15 cellular contexts compared by ENCODE assay signal in the genomic region with DNA sequence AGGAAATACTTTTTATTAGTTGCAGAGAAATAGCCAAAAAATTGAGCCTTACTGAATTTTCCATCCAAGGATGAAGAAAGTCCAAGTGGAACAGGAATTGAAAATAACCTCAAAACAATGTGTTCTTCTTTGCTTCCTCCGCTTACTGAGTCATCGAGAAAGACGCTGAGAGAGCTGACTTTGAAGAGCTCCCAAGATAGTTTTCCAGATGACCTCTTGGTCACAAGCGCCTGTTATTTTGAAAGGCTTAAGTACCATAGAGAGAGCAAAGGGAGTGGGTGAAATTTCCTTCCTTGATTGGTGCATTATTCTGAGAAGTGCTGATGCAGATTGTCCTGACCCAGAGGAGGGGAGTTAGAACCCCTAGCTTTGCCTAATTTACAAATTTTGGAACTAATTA.
DNase-seq lines count a peak whose midpoint lies in the region; ATAC-seq lines count a peak whose summit lies in the region.
"Had no signal": no experiment of that assay in that cellular context is flagged by ENCODE, and none has a peak within 500 bp of the region (broad histone marks: within the 10 kb centered on the region; RNA-seq: fewer than 3 reads in every experiment).

No MANE protein-coding gene starts in this region.

- WGBS in right cardiac atrium = 20% methylated on average over 4 of the region's 4 CpGs
- WGBS in aorta, 2 donors = 21 to 27% methylated on average over 4 of the region's 4 CpGs

- no peaks in the 10 kb centered on the region for H3K27me3 Mint-ChIP-seq in CD8-positive, alpha-beta memory T cell

- H3K36me3 Mint-ChIP-seq in CD8-positive, alpha-beta memory T cell = no peaks in the 10 kb centered on the region

- ATAC-seq in right cardiac atrium = peak; percentile 64 to 65
- ATAC-seq in aorta (ENCODE audit: low FRiP score) = peak; percentile 60
- ATAC-seq in GM19463 (IDR thresholded peaks at IDR 0.05; ENCODE audit: unreplicated experiment) = no peak
- ATAC-seq in GM21423 (IDR thresholded peaks at IDR 0.05; ENCODE audit: unreplicated experiment) = no peak

- no peak overlapping the region for H3K27ac Mint-ChIP-seq in CD8-positive, alpha-beta memory T cell
- H3K27ac Mint-ChIP-seq: activated naive CD4-positive, alpha-beta T cell treated with anti-CD3 and anti-CD28 coated beads for 36 hours; nephron had no signal

- CTCF ChIA-PET in CD8-positive, alpha-beta memory T cell (lab: Charles Lee) = no interaction called here

- H3K36me3 ChIP-seq in aorta (ENCODE audit: control insufficient read depth in 1 of 2, insufficient read depth in 2 of 2, low read length in 1 of 2) = no peaks in the 10 kb centered on the region
- no peaks in the 10 kb centered on the region for H3K36me3 ChIP-seq in CD8-positive, alpha-beta memory T cell (ENCODE audit: insufficient read depth, low read length)

- H3K27me3 ChIP-seq in right cardiac atrium (ENCODE audit: control insufficient read depth, insufficient read depth) = no peaks in the 10 kb centered on the region
- H3K27me3 ChIP-seq in aorta (ENCODE audit: control insufficient read depth in 1 of 2, insufficient read depth in 2 of 2, low read length in 1 of 2) = no peaks in the 10 kb centered on the region
- H3K27me3 ChIP-seq in CD8-positive, alpha-beta memory T cell (ENCODE audit: insufficient read depth, low read length, poor library complexity, severe bottlenecking) = no peaks in the 10 kb centered on the region

- no peaks in the 10 kb centered on the region for H3K9me3 Mint-ChIP-seq in CD8-positive, alpha-beta memory T cell
- H3K9me3 Mint-ChIP-seq: activated naive CD4-positive, alpha-beta T cell treated with anti-CD3 and anti-CD28 coated beads for 36 hours; nephron had no signal

- POLR2A ChIA-PET in CD8-positive, alpha-beta memory T cell (lab: Charles Lee) = no interaction called here

- no peak for DNase-seq in right cardiac atrium
- no peak for DNase-seq in cardiac septum (ENCODE audit: low spot score)
- DNase-seq in fibroblast of peridontal ligament (ENCODE audit: extremely low read depth) = peak; percentile 46
- peak; percentile 11 for DNase-seq in mucosa of gallbladder (ENCODE audit: low spot score)
- DNase-seq in aorta = no peak
- DNase-seq in CD8-positive, alpha-beta memory T cell = no peak
- DNase-seq: ACHN; activated naive CD4-positive, alpha-beta T cell treated with anti-CD3 and anti-CD28 coated beads for 36 hours; GOT3; NCI-H69; retina; stimulated activated CD4-positive, alpha-beta T cell treated with anti-CD3 and anti-CD28 coated beads, Interleukin-4, amount 100 ng/mL, for 24 hours had no signal

- no peaks in the 10 kb centered on the region for H3K4me1 Mint-ChIP-seq in CD8-positive, alpha-beta memory T cell
- H3K4me1 Mint-ChIP-seq: nephron had no signal

- H3K4me3 Mint-ChIP-seq in CD8-positive, alpha-beta memory T cell = no peak overlapping the region
- H3K4me3 Mint-ChIP-seq: activated naive CD4-positive, alpha-beta T cell treated with anti-CD3 and anti-CD28 coated beads for 36 hours; nephron had no signal

- H3K4me3 ChIP-seq in right cardiac atrium (ENCODE audit: low read length) (no peak overlapping the region), aorta (ENCODE audit: low read length in 2 of 2) (no peak overlapping the region)
- H3K4me3 ChIP-seq in CD8-positive, alpha-beta memory T cell (ENCODE audit: low read length) = no peak overlapping the region

- intact Hi-C loops in right cardiac atrium (cut with DNase I) = no loop called here
- intact Hi-C loops in cardiac septum (cut with DNase I) = no loop called here
- intact Hi-C loops in aorta (cut with DNase I) = no loop called here

- H3K4me1 ChIP-seq in right cardiac atrium (ENCODE audit: control insufficient read depth, insufficient read depth, low read length) (no peaks in the 10 kb centered on the region), aorta (ENCODE audit: control insufficient read depth in 1 of 2, insufficient read depth in 2 of 2, low read length in 2 of 2) (no peaks in the 10 kb centered on the region)
- H3K4me1 ChIP-seq in CD8-positive, alpha-beta memory T cell (ENCODE audit: insufficient read depth, low read length) = no peaks in the 10 kb centered on the region

- no peaks in the 10 kb centered on the region for H3K9me3 ChIP-seq in right cardiac atrium (ENCODE audit: control insufficient read depth, low read length)
- no peaks in the 10 kb centered on the region for H3K9me3 ChIP-seq in aorta (ENCODE audit: control insufficient read depth, low read length)
- no peaks in the 10 kb centered on the region for H3K9me3 ChIP-seq in CD8-positive, alpha-beta memory T cell (ENCODE audit: low read length)

- H3K27ac ChIP-seq in right cardiac atrium (ENCODE audit: low read length) (no peak overlapping the region), aorta (ENCODE audit: low read depth in 1 of 2, low read length in 2 of 2) (no peak overlapping the region)
- H3K27ac ChIP-seq in CD8-positive, alpha-beta memory T cell (ENCODE audit: low read depth, low read length) = no peak overlapping the region

Comparison
In these comparisons a context has a peak if more than half of its experiments do, and no peak if none do; other contexts are left out.
1. ATAC-seq: peak in right cardiac atrium (2 of 2) and aorta (single experiment); none in GM19463 (single experiment) and GM21423 (single experiment).
2. DNase-seq: peak in fibroblast of peridontal ligament (single experiment) and mucosa of gallbladder (single experiment); none in right cardiac atrium (0 of 3), cardiac septum (single experiment), aorta (0 of 2) and CD8-positive, alpha-beta memory T cell (0 of 5).